Comparison of ENCODE assay signal across 20 cellular contexts in genomic region chr9:36134761-36135505, GRCh38. TPM values are rescaled to one million over a fixed set of nuclear protein-coding genes. Genes with fewer than 3 reads are reported as not detected.
DNase-seq lines count a peak whose midpoint lies in the region; ATAC-seq lines count a peak whose summit lies in the region.
"Had no signal": no experiment of that assay in that cellular context is flagged by ENCODE, and none has a peak within 500 bp of the region (broad histone marks: within the 10 kb centered on the region; RNA-seq: fewer than 3 reads in every experiment).

No MANE protein-coding gene starts in this region.

- intact Hi-C loops in activated T-helper 1 cell treated with anti-CD3 and anti-CD28 coated beads, Interleukin-12 subunit alpha, Interleukin-12 subunit beta, Interleukin-2, Interleukin-4 antibody, amounts not matched to agents 30 ng/mL and 10 ng/mL and 1 ng/mL, durations not matched to agents 14 hours and 24 hours and 36 hours (cut with micrococcal nuclease): loop anchor here (10.0 kb wide), 1 partner anchor 320 kb away; the partner anchor contains the start of genes HINT2 and SPAG8
- intact Hi-C loops in head of caudate nucleus (cut with DNase I): no loop called here

- H3K27me3 ChIP-seq in CD4-positive, CD25-positive, alpha-beta regulatory T cell (ENCODE audit: control insufficient read depth, insufficient read depth, low read length): no peaks in the 10 kb centered on the region
- peaks cover 45% of the 10 kb centered on the region for H3K27me3 ChIP-seq in H7 (ENCODE audit: control insufficient read depth, insufficient read depth, low read length)
- H3K27me3 ChIP-seq: body of pancreas, testis had no signal

- no peak overlapping the region for H3K27ac ChIP-seq in CD4-positive, CD25-positive, alpha-beta regulatory T cell (ENCODE audit: insufficient read depth, low read length, poor library complexity, severe bottlenecking)
- H3K27ac ChIP-seq: body of pancreas, testis had no signal

- peak overlapping the region; percentile 80 to 97 (median 85) for H3K4me3 Mint-ChIP-seq in CD4-positive, CD25-positive, alpha-beta regulatory T cell
- H3K4me3 Mint-ChIP-seq in activated T-helper 1 cell treated with anti-CD3 and anti-CD28 coated beads, Interleukin-12 subunit alpha, Interleukin-12 subunit beta, Interleukin-2, Interleukin-4 antibody, amounts not matched to agents 30 ng/mL and 10 ng/mL and 1 ng/mL, durations not matched to agents 14 hours and 24 hours and 36 hours: peak overlapping the region; percentile 86

- peaks cover 37% of the 10 kb centered on the region for H3K4me1 ChIP-seq in CD4-positive, CD25-positive, alpha-beta regulatory T cell (ENCODE audit: control insufficient read depth, insufficient read depth, low read length, poor library complexity, severe bottlenecking)

- no peaks in the 10 kb centered on the region for H3K9me3 Mint-ChIP-seq in CD4-positive, CD25-positive, alpha-beta regulatory T cell
- no peaks in the 10 kb centered on the region for H3K9me3 Mint-ChIP-seq in activated T-helper 1 cell treated with anti-CD3 and anti-CD28 coated beads, Interleukin-12 subunit alpha, Interleukin-12 subunit beta, Interleukin-2, Interleukin-4 antibody, amounts not matched to agents 30 ng/mL and 10 ng/mL and 1 ng/mL, durations not matched to agents 14 hours and 24 hours and 36 hours

- H3K4me1 Mint-ChIP-seq in CD4-positive, CD25-positive, alpha-beta regulatory T cell: peaks cover 5 to 40% (median 29%) of the 10 kb centered on the region in 4 donors
- peaks cover 36% of the 10 kb centered on the region for H3K4me1 Mint-ChIP-seq in activated T-helper 1 cell treated with anti-CD3 and anti-CD28 coated beads, Interleukin-12 subunit alpha, Interleukin-12 subunit beta, Interleukin-2, Interleukin-4 antibody, amounts not matched to agents 30 ng/mL and 10 ng/mL and 1 ng/mL, durations not matched to agents 14 hours and 24 hours and 36 hours (ENCODE audit: low read depth)

- DNase-seq in CD4-positive, CD25-positive, alpha-beta regulatory T cell: no peak
- DNase-seq in H7 (peak; percentile 48), iPS-NIHi7 (ENCODE audit: extremely low spot score) (peak; percentile 35), COLO668 (lab: John Stamatoyannopoulos, UW; ENCODE audit: unreplicated experiment) (no peak), head of caudate nucleus (no peak)
- DNase-seq in activated T-helper 1 cell treated with anti-CD3 and anti-CD28 coated beads, Interleukin-12 subunit alpha, Interleukin-12 subunit beta, Interleukin-2, Interleukin-4 antibody, amounts not matched to agents 30 ng/mL and 10 ng/mL and 1 ng/mL, durations not matched to agents 14 hours and 24 hours and 36 hours (ENCODE audit: low spot score): no peak
- DNase-seq: activated CD4-positive, alpha-beta T cell treated with anti-CD3 and anti-CD28 coated beads, Interleukin-2, amount 50 U/mL, for 48 hours; activated gamma-delta T cell; body of pancreas; dermis blood vessel endothelial cell; KG1; mucosa of descending colon; NCI-H1048; NCI-H748 treated with DMSO at 0.1 percent for 48 hours; PC-3; stimulated activated CD4-positive, alpha-beta T cell treated with anti-CD3 and anti-CD28 coated beads, Interleukin-4, amount 100 ng/mL, for 1 hour; testis had no signal

- no peaks in the 10 kb centered on the region for H3K9me3 ChIP-seq in CD4-positive, CD25-positive, alpha-beta regulatory T cell (ENCODE audit: control insufficient read depth in 2 of 2, low read length in 2 of 2)
- H3K9me3 ChIP-seq: body of pancreas, mucosa of descending colon, testis had no signal

- H3K4me3 ChIP-seq in CD4-positive, CD25-positive, alpha-beta regulatory T cell (ENCODE audit: low read depth, low read length): no peak overlapping the region
- H3K4me3 ChIP-seq in H7 (ENCODE audit: insufficient read depth, low read depth, low read length): no peak overlapping the region
- H3K4me3 ChIP-seq: body of pancreas, mucosa of descending colon had no signal

- H3K27me3 Mint-ChIP-seq in CD4-positive, CD25-positive, alpha-beta regulatory T cell: peaks cover 6% of the 10 kb centered on the region
- peaks cover 22% of the 10 kb centered on the region for H3K27me3 Mint-ChIP-seq in activated T-helper 1 cell treated with anti-CD3 and anti-CD28 coated beads, Interleukin-12 subunit alpha, Interleukin-12 subunit beta, Interleukin-2, Interleukin-4 antibody, amounts not matched to agents 30 ng/mL and 10 ng/mL and 1 ng/mL, durations not matched to agents 14 hours and 24 hours and 36 hours (ENCODE audit: insufficient read depth)

- no peaks in the 10 kb centered on the region for H3K36me3 Mint-ChIP-seq in CD4-positive, CD25-positive, alpha-beta regulatory T cell
- H3K36me3 Mint-ChIP-seq in activated T-helper 1 cell treated with anti-CD3 and anti-CD28 coated beads, Interleukin-12 subunit alpha, Interleukin-12 subunit beta, Interleukin-2, Interleukin-4 antibody, amounts not matched to agents 30 ng/mL and 10 ng/mL and 1 ng/mL, durations not matched to agents 14 hours and 24 hours and 36 hours (ENCODE audit: low read depth): peaks cover 2% of the 10 kb centered on the region

- peak overlapping the region; percentile 7 to 75 (median 38) for H3K27ac Mint-ChIP-seq in CD4-positive, CD25-positive, alpha-beta regulatory T cell
- H3K27ac Mint-ChIP-seq in activated T-helper 1 cell treated with anti-CD3 and anti-CD28 coated beads, Interleukin-12 subunit alpha, Interleukin-12 subunit beta, Interleukin-2, Interleukin-4 antibody, amounts not matched to agents 30 ng/mL and 10 ng/mL and 1 ng/mL, durations not matched to agents 14 hours and 24 hours and 36 hours: no peak overlapping the region

- no peak for ATAC-seq in CD4-positive, CD25-positive, alpha-beta regulatory T cell (ENCODE audit: low read depth in 2 of 2)
- ATAC-seq in esophagus mucosa: no peak
- no peak for ATAC-seq in HG03039 (IDR thresholded peaks at IDR 0.05; ENCODE audit: unreplicated experiment)
- ATAC-seq: body of pancreas, mucosa of descending colon, PC-3 had no signal

- H3K36me3 ChIP-seq in CD4-positive, CD25-positive, alpha-beta regulatory T cell (ENCODE audit: control insufficient read depth, insufficient read depth, low read length): no peaks in the 10 kb centered on the region
- no peaks in the 10 kb centered on the region for H3K36me3 ChIP-seq in H7 (replicated peaks; ENCODE audit: control insufficient read depth, insufficient read depth, low read length)

RNA-seq across cellular contexts. Expression of gene GLIPR2, which starts 1.6 kb away (rescaled TPM):
- total RNA-seq in CD4-positive, CD25-positive, alpha-beta regulatory T cell: 55.7 TPM
- polyA plus RNA-seq in CD4-positive, CD25-positive, alpha-beta regulatory T cell: 100 to 1,000 TPM; 106 to 175 (median 139) TPM
- total RNA-seq in H7 (2014; rRNA removed; shearing (Covaris generic)): 2.7 and 9.1 TPM in 2 replicates
- 26.3 and 27.5 TPM in 2 replicates for total RNA-seq in activated T-helper 1 cell treated with anti-CD3 and anti-CD28 coated beads, Interleukin-12 subunit alpha, Interleukin-12 subunit beta, Interleukin-2, Interleukin-4 antibody, amounts not matched to agents 30 ng/mL and 10 ng/mL and 1 ng/mL, durations not matched to agents 14 hours and 24 hours and 36 hours
- 8.8 TPM for total RNA-seq in esophagus mucosa

RNA-seq across cellular contexts. Expression of gene CCIN, which starts 34.3 kb away (rescaled TPM):
- total RNA-seq in CD4-positive, CD25-positive, alpha-beta regulatory T cell: 1.4 TPM
- under 1 TPM in 1 of 4 donors, not detected in 3; 0.38 TPM for polyA plus RNA-seq in CD4-positive, CD25-positive, alpha-beta regulatory T cell
- 0.17 TPM in 1 of 2 replicates, not detected in the other for total RNA-seq in H7 (2014; rRNA removed; shearing (Covaris generic))
- total RNA-seq in activated T-helper 1 cell treated with anti-CD3 and anti-CD28 coated beads, Interleukin-12 subunit alpha, Interleukin-12 subunit beta, Interleukin-2, Interleukin-4 antibody, amounts not matched to agents 30 ng/mL and 10 ng/mL and 1 ng/mL, durations not matched to agents 14 hours and 24 hours and 36 hours: not detected in 2 replicates
- total RNA-seq in esophagus mucosa: not detected
- total RNA-seq: body of pancreas, left lobe of liver had no signal

RNA-seq across cellular contexts. Expression of gene CLTA, which starts 55.8 kb away (rescaled TPM):
- total RNA-seq in CD4-positive, CD25-positive, alpha-beta regulatory T cell: 46.7 TPM
- polyA plus RNA-seq in CD4-positive, CD25-positive, alpha-beta regulatory T cell: 100 to 1,000 TPM; 152 to 175 (median 168) TPM
- 222 TPM in 2 replicates for total RNA-seq in H7 (2014; rRNA removed; shearing (Covaris generic))
- total RNA-seq in activated T-helper 1 cell treated with anti-CD3 and anti-CD28 coated beads, Interleukin-12 subunit alpha, Interleukin-12 subunit beta, Interleukin-2, Interleukin-4 antibody, amounts not matched to agents 30 ng/mL and 10 ng/mL and 1 ng/mL, durations not matched to agents 14 hours and 24 hours and 36 hours: 175 and 182 TPM in 2 replicates
- total RNA-seq in esophagus mucosa: 169 TPM

Comparison
In these comparisons a context has a peak if more than half of its experiments do, and no peak if none do; other contexts are left out.
1. DNase-seq: peak in H7 (single experiment) and iPS-NIHi7 (single experiment); none in CD4-positive, CD25-positive, alpha-beta regulatory T cell (0 of 3), activated T-helper 1 cell treated with anti-CD3 and anti-CD28 coated beads, Interleukin-12 subunit alpha, Interleukin-12 subunit beta, Interleukin-2, Interleukin-4 antibody, amounts not matched to agents 30 ng/mL and 10 ng/mL and 1 ng/mL, durations not matched to agents 14 hours and 24 hours and 36 hours (single experiment), COLO668 (single experiment) and head of caudate nucleus (0 of 42).